ENCODE assay signal across 23 cellular contexts in the genomic region with DNA sequence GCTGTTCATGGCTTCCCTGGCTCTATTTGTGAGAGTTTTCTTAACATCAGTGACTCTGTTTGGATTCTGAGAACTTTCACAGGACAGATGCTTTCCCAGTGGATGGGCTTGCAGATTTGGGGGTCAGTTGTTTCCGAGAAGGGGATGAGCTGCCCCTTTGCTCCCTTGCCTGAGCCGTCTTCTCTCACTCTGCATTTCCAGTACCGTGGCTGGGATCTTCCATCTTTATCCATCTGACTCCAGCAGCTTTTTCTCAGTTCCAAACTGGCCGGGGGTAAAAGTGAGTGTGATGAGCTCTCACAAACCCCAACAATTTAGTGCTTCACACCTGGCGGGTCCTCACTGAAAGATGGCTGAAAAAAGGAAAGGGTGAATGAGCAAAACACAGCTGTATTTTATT.
A peak's percentile ranks its signal among the peaks of the same experiment; 100 is the strongest.
DNase-seq lines count a peak whose midpoint lies in the region; ATAC-seq and TF ChIP-seq lines count a peak whose summit lies in the region.
"Had no signal": no experiment of that assay in that cellular context is flagged by ENCODE, and none has a peak within 500 bp of the region (broad histone marks: within the 10 kb centered on the region; RNA-seq: fewer than 3 reads in every experiment).

No MANE protein-coding gene starts in this region.

- 71% methylated on average over 5 of the region's 5 CpGs for WGBS in esophagus muscularis mucosa

- H3K9me3 Mint-ChIP-seq in GM23338 (no peaks in the 10 kb centered on the region; the same call in 2 of the 3 replicates), osteocyte (ENCODE audit: unreplicated experiment) (no peaks in the 10 kb centered on the region), mesothelial cell of epicardium (no peaks in the 10 kb centered on the region)
- H3K9me3 Mint-ChIP-seq: CD4-positive, alpha-beta T cell; CD8-positive, alpha-beta memory T cell; H9 had no signal

- no peak for TF ChIP-seq CTCF in GM23338 (conservative IDR thresholded peaks at IDR 0.05; ENCODE audit: low read depth in 2 of 2)
- no peak for TF ChIP-seq CTCF in esophagus muscularis mucosa (IDR thresholded peaks at IDR 0.05)
- TF ChIP-seq CTCF in osteocyte (IDR thresholded peaks at IDR 0.05) = no peak
- TF ChIP-seq CTCF in mesothelial cell of epicardium (IDR thresholded peaks at IDR 0.05; ENCODE audit: unreplicated experiment) = no peak

- no peaks in the 10 kb centered on the region for H3K27me3 ChIP-seq in GM23338 (ENCODE audit: insufficient read depth)
- H3K27me3 ChIP-seq in esophagus muscularis mucosa = no peaks in the 10 kb centered on the region
- H3K27me3 ChIP-seq: BE2C; BLaER1 treated with 17β-estradiol and CSF1 and Interleukin-3, amounts not matched to agents 10 nM and 100 nM had no signal

- no peak overlapping the region for H3K4me3 Mint-ChIP-seq in GM23338
- no peak overlapping the region for H3K4me3 Mint-ChIP-seq in osteocyte (ENCODE audit: unreplicated experiment)
- H3K4me3 Mint-ChIP-seq in mesothelial cell of epicardium = no peak overlapping the region
- H3K4me3 Mint-ChIP-seq: CD4-positive, alpha-beta T cell; H9 had no signal

- H3K4me1 Mint-ChIP-seq in GM23338 = 0 out of 3 replicates have a peak, but pooled peaks cover 3% of the 10 kb centered on the region
- H3K4me1 Mint-ChIP-seq in osteocyte (ENCODE audit: unreplicated experiment) = peaks cover 1% of the 10 kb centered on the region
- H3K4me1 Mint-ChIP-seq in mesothelial cell of epicardium = no peaks in the 10 kb centered on the region

- no peaks in the 10 kb centered on the region for H3K9me3 ChIP-seq in esophagus muscularis mucosa
- H3K9me3 ChIP-seq: A549; BE2C; BLaER1 treated with 17β-estradiol and CSF1 and Interleukin-3, amounts not matched to agents 10 nM and 100 nM had no signal

- no peaks in the 10 kb centered on the region for H3K4me1 ChIP-seq in GM23338 (ENCODE audit: insufficient read depth)
- no peaks in the 10 kb centered on the region for H3K4me1 ChIP-seq in esophagus muscularis mucosa
- H3K4me1 ChIP-seq: A549 had no signal

- H3F3A ChIP-seq in GM23338 (replicated peaks; ENCODE audit: low read depth) = no peaks in the 10 kb centered on the region

- H3K27ac ChIP-seq in GM23338 (ENCODE audit: low read depth) (no peak overlapping the region), esophagus muscularis mucosa (replicated peaks in 1 of 4) (no peak overlapping the region)
- H3K27ac ChIP-seq: A549, GM23248 had no signal

- peak overlapping the region; percentile 74 for H2AFZ ChIP-seq in GM23338
- H2AFZ ChIP-seq: GM23248 had no signal

- H3K4me2 ChIP-seq in GM23338 = no peak overlapping the region
- H3K4me2 ChIP-seq: A549 had no signal

- DNase-seq in GM23338 (ENCODE audit: low spot score) (no peak), esophagus muscularis mucosa (ENCODE audit: extremely low spot score) (peak; percentile 86), osteocyte (ENCODE audit: extremely low spot score, unreplicated experiment) (peak; percentile 59), mesothelial cell of epicardium (ENCODE audit: low spot score in 2 of 2, unreplicated experiment in 2 of 2) (no peak), RKO (ENCODE audit: low spot score) (no peak)
- no peak for DNase-seq in activated CD8-positive, alpha-beta memory T cell treated with anti-CD3 and anti-CD28 coated beads for 24 hours
- DNase-seq: 8988T; ACHN; AML-193; BE2C; CD4-positive, alpha-beta T cell; CD8-positive, alpha-beta memory T cell; DMS 273 treated with DMSO at 0.1 percent for 48 hours; DMS79; EL; GDM1; GM23248; H9 had no signal

- no peak for TF ChIP-seq EP300 in esophagus muscularis mucosa (IDR thresholded peaks at IDR 0.05)

- H3K9me2 ChIP-seq in GM23338 (ENCODE audit: insufficient read depth) = no peaks in the 10 kb centered on the region; the same call in 1 of the 2 replicates

- TF ChIP-seq POLR2A in esophagus muscularis mucosa (IDR thresholded peaks at IDR 0.05; ENCODE audit: low read depth) = no peak

- no peaks in the 10 kb centered on the region for H3K79me2 ChIP-seq in GM23338 (replicated peaks; ENCODE audit: insufficient read depth)

- no peaks in the 10 kb centered on the region for H4K20me1 ChIP-seq in GM23338 (replicated peaks; ENCODE audit: insufficient read depth)
- H4K20me1 ChIP-seq: BLaER1 treated with 17β-estradiol and CSF1 and Interleukin-3, amounts not matched to agents 10 nM and 100 nM had no signal

- no peak overlapping the region for H3K4me3 ChIP-seq in GM23338
- H3K4me3 ChIP-seq in esophagus muscularis mucosa = no peak overlapping the region
- H3K4me3 ChIP-seq: A549; BLaER1 treated with 17β-estradiol and CSF1 and Interleukin-3, amounts not matched to agents 10 nM and 100 nM; GM12878; GM23248 had no signal

- H3K36me3 ChIP-seq in GM23338 (ENCODE audit: insufficient read depth) = no peaks in the 10 kb centered on the region
- no peaks in the 10 kb centered on the region for H3K36me3 ChIP-seq in esophagus muscularis mucosa
- H3K36me3 ChIP-seq: BE2C; BLaER1 treated with 17β-estradiol and CSF1 and Interleukin-3, amounts not matched to agents 10 nM and 100 nM had no signal

- no peak for ATAC-seq in GM23338
- ATAC-seq: A549, GM12878, HCT116 had no signal

- intact Hi-C loops in esophagus muscularis mucosa (cut with DNase I) = no loop called here

- H3K27ac Mint-ChIP-seq in GM23338 = no peak overlapping the region
- no peak overlapping the region for H3K27ac Mint-ChIP-seq in osteocyte (ENCODE audit: unreplicated experiment)
- H3K27ac Mint-ChIP-seq in mesothelial cell of epicardium = no peak overlapping the region
- H3K27ac Mint-ChIP-seq: H9 had no signal

- H3K36me3 Mint-ChIP-seq in GM23338 (ENCODE audit: low read depth) (no peaks in the 10 kb centered on the region), osteocyte (ENCODE audit: unreplicated experiment) (no peaks in the 10 kb centered on the region), mesothelial cell of epicardium (no peaks in the 10 kb centered on the region)
- H3K36me3 Mint-ChIP-seq: CD14-positive monocyte; CD8-positive, alpha-beta memory T cell had no signal

- peaks cover 5% of the 10 kb centered on the region for H3K27me3 Mint-ChIP-seq in GM23338 (ENCODE audit: insufficient read depth, low read depth, poor library complexity)
- peaks cover 14% of the 10 kb centered on the region for H3K27me3 Mint-ChIP-seq in osteocyte (ENCODE audit: unreplicated experiment)
- H3K27me3 Mint-ChIP-seq in mesothelial cell of epicardium (ENCODE audit: low read depth) = peaks cover 41% of the 10 kb centered on the region

TF ChIP-seq in GM23338, 12 proteins besides CTCF, POLR2A, EP300 and RAD21 (continues in another document):
- TF ChIP-seq ZNF331 (CRISPR knock-in tag; IDR thresholded peaks at IDR 0.05; ENCODE audit: low read depth) (no peak), CREB1 (CRISPR knock-in tag; IDR thresholded peaks at IDR 0.05; ENCODE audit: low read depth) (no peak), NANOG (IDR thresholded peaks at IDR 0.05; ENCODE audit: borderline replicate concordance) (no peak), ZNF114 (CRISPR knock-in tag; IDR thresholded peaks at IDR 0.05) (no peak)

Comparison
In these comparisons a context has a peak if more than half of its experiments do, and no peak if none do; other contexts are left out.
1. DNase-seq: peak in esophagus muscularis mucosa (single experiment) and osteocyte (single experiment); none in GM23338 (single experiment), mesothelial cell of epicardium (0 of 2), RKO (single experiment) and activated CD8-positive, alpha-beta memory T cell treated with anti-CD3 and anti-CD28 coated beads for 24 hours (single experiment).